Comparison of ENCODE assay signal across 1 cellular context in the genomic region with DNA sequence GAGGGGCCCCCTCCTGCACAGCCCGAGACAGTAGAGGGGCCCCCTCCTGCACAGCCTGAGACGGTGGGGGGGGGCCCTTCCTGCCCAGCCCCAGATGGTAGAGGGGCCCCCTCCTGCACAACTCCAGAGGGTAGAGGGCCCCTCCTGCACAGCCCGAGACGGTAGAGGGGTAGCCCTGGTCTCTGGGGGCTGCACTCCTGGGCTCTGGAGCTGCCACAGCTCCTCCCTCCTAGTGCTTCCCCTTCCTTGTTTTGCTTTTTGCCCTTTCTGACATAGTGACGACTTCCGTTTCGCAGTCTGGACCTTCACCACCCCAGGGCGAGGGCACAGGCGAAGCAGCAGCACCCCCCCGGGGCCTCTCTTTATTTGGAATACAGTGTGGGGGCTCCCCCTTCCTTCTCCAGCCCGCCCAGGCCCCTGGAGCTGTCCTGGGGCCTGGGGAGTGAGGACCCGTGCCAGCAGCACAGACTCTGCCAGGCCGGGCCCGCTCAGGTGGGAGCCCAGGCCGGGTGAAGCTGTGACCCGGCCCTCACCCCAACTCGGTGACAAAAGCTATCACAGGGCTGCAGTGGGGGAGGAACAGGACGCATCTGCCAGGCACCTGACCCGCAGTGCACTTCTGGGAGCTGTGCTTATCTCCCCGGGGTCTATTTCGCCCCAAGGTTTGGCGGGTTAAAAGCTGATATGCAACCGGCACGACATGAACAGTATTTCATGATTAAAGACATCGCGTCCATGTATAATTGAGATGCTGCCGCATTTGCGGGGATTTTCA.
TF ChIP-seq lines count a peak whose summit lies in the region.

No MANE protein-coding gene starts in this region.

TF ChIP-seq in K562, 482 proteins besides CTCF, POLR2A, EP300 and RAD21 (continued from another document and continues in another):
- TF ChIP-seq, protein P1, sequence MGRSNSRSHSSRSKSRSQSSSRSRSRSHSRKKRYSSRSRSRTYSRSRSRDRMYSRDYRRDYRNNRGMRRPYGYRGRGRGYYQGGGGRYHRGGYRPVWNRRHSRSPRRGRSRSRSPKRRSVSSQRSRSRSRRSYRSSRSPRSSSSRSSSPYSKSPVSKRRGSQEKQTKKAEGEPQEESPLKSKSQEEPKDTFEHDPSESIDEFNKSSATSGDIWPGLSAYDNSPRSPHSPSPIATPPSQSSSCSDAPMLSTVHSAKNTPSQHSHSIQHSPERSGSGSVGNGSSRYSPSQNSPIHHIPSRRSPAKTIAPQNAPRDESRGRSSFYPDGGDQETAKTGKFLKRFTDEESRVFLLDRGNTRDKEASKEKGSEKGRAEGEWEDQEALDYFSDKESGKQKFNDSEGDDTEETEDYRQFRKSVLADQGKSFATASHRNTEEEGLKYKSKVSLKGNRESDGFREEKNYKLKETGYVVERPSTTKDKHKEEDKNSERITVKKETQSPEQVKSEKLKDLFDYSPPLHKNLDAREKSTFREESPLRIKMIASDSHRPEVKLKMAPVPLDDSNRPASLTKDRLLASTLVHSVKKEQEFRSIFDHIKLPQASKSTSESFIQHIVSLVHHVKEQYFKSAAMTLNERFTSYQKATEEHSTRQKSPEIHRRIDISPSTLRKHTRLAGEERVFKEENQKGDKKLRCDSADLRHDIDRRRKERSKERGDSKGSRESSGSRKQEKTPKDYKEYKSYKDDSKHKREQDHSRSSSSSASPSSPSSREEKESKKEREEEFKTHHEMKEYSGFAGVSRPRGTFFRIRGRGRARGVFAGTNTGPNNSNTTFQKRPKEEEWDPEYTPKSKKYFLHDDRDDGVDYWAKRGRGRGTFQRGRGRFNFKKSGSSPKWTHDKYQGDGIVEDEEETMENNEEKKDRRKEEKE (IDR thresholded peaks at IDR 0.05; ENCODE audit: borderline replicate concordance in 1 of 2, control insufficient read depth in 1 of 2, low read depth in 2 of 2, low read length in 1 of 2) = 0 out of 4 replicates have a peak, but pooled peaks of 1 of the 2 experiments have one; percentile 18
- TF ChIP-seq CXXC5 (CRISPR knock-in tag; IDR thresholded peaks at IDR 0.05) (peak; percentile 97), L3MBTL2 (IDR thresholded peaks at IDR 0.05) (peak; percentile 52), POLR2AphosphoS5 (IDR thresholded peaks at IDR 0.05; ENCODE audit: control insufficient read depth, insufficient read depth, low read depth, low read length) (peak; percentile 86), MCM7 (IDR thresholded peaks at IDR 0.05) (no peak), SLC30A9 (CRISPR knock-in tag; IDR thresholded peaks at IDR 0.05) (no peak), NBN (IDR thresholded peaks at IDR 0.05; ENCODE audit: low read depth) (peak; percentile 58; the same call in 1 of the 2 replicates), PML (IDR thresholded peaks at IDR 0.05; ENCODE audit: low read length) (peak; percentile 65; the same call in 1 of the 2 replicates), BCOR (IDR thresholded peaks at IDR 0.05) (peak; percentile 68; the same call in 1 of the 2 replicates), MTA2 (IDR thresholded peaks at IDR 0.05; ENCODE audit: low read depth) (peak; percentile 78), MCM2 (IDR thresholded peaks at IDR 0.05; ENCODE audit: low read depth) (no peak), NCOA1 (IDR thresholded peaks at IDR 0.05; ENCODE audit: low read depth) (peak; percentile 68; the same call in 1 of the 2 replicates), TRIM24 (IDR thresholded peaks at IDR 0.05) (peak; percentile 82 to 88), ZSCAN32 (CRISPR knock-in tag; IDR thresholded peaks at IDR 0.05) (no peak), TBL1XR1 (IDR thresholded peaks at IDR 0.05; ENCODE audit: low read length in 2 of 2) (peak in 1 of 2 experiments; percentile 71; a peak in 2 of 4 replicates), FOSL1 (tag; conservative IDR thresholded peaks at IDR 0.05) (no peak), NR2C2 (CRISPR knock-in tag; IDR thresholded peaks at IDR 0.05) (no peak), NR2C2 (tag; IDR thresholded peaks at IDR 0.05) (peak; percentile 81), ZNF778 (CRISPR knock-in tag; IDR thresholded peaks at IDR 0.05) (no peak), ZBTB1 (CRISPR knock-in tag; IDR thresholded peaks at IDR 0.05; ENCODE audit: borderline replicate concordance, low read depth) (0 out of 2 replicates have a peak, but pooled peaks have one; percentile 22), NFE2 (IDR thresholded peaks at IDR 0.05; ENCODE audit: low read depth) (no peak), KLF13 (tag; IDR thresholded peaks at IDR 0.05; ENCODE audit: borderline replicate concordance, low read depth) (no peak), MYNN (IDR thresholded peaks at IDR 0.05) (peak; percentile 80), MYNN (CRISPR knock-in tag; IDR thresholded peaks at IDR 0.05) (no peak), RBM25 (IDR thresholded peaks at IDR 0.05; ENCODE audit: low read depth, low read length, severe bottlenecking) (no peak), PCBP1 (IDR thresholded peaks at IDR 0.05; ENCODE audit: low read depth, low read length, poor library complexity, severe bottlenecking) (no peak), GABPB1 (CRISPR knock-in tag; IDR thresholded peaks at IDR 0.05) (peak; percentile 83), PHF8 (IDR thresholded peaks at IDR 0.05; ENCODE audit: borderline replicate concordance, low read length) (peak; percentile 7; the same call in 1 of the 2 replicates), TAF9B (IDR thresholded peaks at IDR 0.05; ENCODE audit: partially characterized antibody) (no peak), HDAC2 (IDR thresholded peaks at IDR 0.05) (peak; percentile 63; the same call in 1 of the 2 replicates), PPARD (CRISPR knock-in tag; IDR thresholded peaks at IDR 0.05) (no peak), PURB (CRISPR knock-in tag; IDR thresholded peaks at IDR 0.05; ENCODE audit: low read depth) (no peak)
- TF ChIP-seq, protein P2, sequence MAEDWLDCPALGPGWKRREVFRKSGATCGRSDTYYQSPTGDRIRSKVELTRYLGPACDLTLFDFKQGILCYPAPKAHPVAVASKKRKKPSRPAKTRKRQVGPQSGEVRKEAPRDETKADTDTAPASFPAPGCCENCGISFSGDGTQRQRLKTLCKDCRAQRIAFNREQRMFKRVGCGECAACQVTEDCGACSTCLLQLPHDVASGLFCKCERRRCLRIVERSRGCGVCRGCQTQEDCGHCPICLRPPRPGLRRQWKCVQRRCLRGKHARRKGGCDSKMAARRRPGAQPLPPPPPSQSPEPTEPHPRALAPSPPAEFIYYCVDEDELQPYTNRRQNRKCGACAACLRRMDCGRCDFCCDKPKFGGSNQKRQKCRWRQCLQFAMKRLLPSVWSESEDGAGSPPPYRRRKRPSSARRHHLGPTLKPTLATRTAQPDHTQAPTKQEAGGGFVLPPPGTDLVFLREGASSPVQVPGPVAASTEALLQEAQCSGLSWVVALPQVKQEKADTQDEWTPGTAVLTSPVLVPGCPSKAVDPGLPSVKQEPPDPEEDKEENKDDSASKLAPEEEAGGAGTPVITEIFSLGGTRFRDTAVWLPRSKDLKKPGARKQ (CRISPR knock-in tag; IDR thresholded peaks at IDR 0.05) = no peak
- TF ChIP-seq, protein P3, sequence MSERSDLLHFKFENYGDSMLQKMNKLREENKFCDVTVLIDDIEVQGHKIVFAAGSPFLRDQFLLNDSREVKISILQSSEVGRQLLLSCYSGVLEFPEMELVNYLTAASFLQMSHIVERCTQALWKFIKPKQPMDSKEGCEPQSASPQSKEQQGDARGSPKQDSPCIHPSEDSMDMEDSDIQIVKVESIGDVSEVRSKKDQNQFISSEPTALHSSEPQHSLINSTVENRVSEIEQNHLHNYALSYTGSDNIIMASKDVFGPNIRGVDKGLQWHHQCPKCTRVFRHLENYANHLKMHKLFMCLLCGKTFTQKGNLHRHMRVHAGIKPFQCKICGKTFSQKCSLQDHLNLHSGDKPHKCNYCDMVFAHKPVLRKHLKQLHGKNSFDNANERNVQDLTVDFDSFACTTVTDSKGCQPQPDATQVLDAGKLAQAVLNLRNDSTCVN (CRISPR knock-in tag; IDR thresholded peaks at IDR 0.05) = no peak
- TF ChIP-seq, protein P4, sequence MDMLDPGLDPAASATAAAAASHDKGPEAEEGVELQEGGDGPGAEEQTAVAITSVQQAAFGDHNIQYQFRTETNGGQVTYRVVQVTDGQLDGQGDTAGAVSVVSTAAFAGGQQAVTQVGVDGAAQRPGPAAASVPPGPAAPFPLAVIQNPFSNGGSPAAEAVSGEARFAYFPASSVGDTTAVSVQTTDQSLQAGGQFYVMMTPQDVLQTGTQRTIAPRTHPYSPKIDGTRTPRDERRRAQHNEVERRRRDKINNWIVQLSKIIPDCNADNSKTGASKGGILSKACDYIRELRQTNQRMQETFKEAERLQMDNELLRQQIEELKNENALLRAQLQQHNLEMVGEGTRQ (CRISPR knock-in tag; IDR thresholded peaks at IDR 0.05) = peak; percentile 56
- TF ChIP-seq, protein P5, sequence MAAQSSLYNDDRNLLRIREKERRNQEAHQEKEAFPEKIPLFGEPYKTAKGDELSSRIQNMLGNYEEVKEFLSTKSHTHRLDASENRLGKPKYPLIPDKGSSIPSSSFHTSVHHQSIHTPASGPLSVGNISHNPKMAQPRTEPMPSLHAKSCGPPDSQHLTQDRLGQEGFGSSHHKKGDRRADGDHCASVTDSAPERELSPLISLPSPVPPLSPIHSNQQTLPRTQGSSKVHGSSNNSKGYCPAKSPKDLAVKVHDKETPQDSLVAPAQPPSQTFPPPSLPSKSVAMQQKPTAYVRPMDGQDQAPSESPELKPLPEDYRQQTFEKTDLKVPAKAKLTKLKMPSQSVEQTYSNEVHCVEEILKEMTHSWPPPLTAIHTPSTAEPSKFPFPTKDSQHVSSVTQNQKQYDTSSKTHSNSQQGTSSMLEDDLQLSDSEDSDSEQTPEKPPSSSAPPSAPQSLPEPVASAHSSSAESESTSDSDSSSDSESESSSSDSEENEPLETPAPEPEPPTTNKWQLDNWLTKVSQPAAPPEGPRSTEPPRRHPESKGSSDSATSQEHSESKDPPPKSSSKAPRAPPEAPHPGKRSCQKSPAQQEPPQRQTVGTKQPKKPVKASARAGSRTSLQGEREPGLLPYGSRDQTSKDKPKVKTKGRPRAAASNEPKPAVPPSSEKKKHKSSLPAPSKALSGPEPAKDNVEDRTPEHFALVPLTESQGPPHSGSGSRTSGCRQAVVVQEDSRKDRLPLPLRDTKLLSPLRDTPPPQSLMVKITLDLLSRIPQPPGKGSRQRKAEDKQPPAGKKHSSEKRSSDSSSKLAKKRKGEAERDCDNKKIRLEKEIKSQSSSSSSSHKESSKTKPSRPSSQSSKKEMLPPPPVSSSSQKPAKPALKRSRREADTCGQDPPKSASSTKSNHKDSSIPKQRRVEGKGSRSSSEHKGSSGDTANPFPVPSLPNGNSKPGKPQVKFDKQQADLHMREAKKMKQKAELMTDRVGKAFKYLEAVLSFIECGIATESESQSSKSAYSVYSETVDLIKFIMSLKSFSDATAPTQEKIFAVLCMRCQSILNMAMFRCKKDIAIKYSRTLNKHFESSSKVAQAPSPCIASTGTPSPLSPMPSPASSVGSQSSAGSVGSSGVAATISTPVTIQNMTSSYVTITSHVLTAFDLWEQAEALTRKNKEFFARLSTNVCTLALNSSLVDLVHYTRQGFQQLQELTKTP (IDR thresholded peaks at IDR 0.05; ENCODE audit: low read depth in 1 of 2, partially characterized antibody in 2 of 2) = peak in 1 of 2 experiments; percentile 25
- TF ChIP-seq, protein P6, sequence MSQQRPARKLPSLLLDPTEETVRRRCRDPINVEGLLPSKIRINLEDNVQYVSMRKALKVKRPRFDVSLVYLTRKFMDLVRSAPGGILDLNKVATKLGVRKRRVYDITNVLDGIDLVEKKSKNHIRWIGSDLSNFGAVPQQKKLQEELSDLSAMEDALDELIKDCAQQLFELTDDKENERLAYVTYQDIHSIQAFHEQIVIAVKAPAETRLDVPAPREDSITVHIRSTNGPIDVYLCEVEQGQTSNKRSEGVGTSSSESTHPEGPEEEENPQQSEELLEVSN (IDR thresholded peaks at IDR 0.05; ENCODE audit: borderline replicate concordance in 1 of 2, extremely low read depth in 1 of 2, insufficient read depth in 1 of 2, insufficient read length in 1 of 2, low read depth in 1 of 2, low read length in 1 of 2, poor library complexity in 1 of 2, severe bottlenecking in 1 of 2) = peak; percentile 45 to 77
- TF ChIP-seq, protein P7, sequence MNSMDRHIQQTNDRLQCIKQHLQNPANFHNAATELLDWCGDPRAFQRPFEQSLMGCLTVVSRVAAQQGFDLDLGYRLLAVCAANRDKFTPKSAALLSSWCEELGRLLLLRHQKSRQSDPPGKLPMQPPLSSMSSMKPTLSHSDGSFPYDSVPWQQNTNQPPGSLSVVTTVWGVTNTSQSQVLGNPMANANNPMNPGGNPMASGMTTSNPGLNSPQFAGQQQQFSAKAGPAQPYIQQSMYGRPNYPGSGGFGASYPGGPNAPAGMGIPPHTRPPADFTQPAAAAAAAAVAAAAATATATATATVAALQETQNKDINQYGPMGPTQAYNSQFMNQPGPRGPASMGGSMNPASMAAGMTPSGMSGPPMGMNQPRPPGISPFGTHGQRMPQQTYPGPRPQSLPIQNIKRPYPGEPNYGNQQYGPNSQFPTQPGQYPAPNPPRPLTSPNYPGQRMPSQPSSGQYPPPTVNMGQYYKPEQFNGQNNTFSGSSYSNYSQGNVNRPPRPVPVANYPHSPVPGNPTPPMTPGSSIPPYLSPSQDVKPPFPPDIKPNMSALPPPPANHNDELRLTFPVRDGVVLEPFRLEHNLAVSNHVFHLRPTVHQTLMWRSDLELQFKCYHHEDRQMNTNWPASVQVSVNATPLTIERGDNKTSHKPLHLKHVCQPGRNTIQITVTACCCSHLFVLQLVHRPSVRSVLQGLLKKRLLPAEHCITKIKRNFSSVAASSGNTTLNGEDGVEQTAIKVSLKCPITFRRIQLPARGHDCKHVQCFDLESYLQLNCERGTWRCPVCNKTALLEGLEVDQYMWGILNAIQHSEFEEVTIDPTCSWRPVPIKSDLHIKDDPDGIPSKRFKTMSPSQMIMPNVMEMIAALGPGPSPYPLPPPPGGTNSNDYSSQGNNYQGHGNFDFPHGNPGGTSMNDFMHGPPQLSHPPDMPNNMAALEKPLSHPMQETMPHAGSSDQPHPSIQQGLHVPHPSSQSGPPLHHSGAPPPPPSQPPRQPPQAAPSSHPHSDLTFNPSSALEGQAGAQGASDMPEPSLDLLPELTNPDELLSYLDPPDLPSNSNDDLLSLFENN (IDR thresholded peaks at IDR 0.05; ENCODE audit: low read depth in 2 of 2, low read length in 2 of 2) = peak in 1 of 2 experiments; percentile 85; a peak in 2 of 4 replicates
- TF ChIP-seq, protein P8, sequence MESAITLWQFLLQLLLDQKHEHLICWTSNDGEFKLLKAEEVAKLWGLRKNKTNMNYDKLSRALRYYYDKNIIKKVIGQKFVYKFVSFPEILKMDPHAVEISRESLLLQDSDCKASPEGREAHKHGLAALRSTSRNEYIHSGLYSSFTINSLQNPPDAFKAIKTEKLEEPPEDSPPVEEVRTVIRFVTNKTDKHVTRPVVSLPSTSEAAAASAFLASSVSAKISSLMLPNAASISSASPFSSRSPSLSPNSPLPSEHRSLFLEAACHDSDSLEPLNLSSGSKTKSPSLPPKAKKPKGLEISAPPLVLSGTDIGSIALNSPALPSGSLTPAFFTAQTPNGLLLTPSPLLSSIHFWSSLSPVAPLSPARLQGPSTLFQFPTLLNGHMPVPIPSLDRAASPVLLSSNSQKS (CRISPR knock-in tag; IDR thresholded peaks at IDR 0.05) = no peak
- TF ChIP-seq, protein P9, sequence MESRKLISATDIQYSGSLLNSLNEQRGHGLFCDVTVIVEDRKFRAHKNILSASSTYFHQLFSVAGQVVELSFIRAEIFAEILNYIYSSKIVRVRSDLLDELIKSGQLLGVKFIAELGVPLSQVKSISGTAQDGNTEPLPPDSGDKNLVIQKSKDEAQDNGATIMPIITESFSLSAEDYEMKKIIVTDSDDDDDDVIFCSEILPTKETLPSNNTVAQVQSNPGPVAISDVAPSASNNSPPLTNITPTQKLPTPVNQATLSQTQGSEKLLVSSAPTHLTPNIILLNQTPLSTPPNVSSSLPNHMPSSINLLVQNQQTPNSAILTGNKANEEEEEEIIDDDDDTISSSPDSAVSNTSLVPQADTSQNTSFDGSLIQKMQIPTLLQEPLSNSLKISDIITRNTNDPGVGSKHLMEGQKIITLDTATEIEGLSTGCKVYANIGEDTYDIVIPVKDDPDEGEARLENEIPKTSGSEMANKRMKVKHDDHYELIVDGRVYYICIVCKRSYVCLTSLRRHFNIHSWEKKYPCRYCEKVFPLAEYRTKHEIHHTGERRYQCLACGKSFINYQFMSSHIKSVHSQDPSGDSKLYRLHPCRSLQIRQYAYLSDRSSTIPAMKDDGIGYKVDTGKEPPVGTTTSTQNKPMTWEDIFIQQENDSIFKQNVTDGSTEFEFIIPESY (CRISPR knock-in tag; IDR thresholded peaks at IDR 0.05) = no peak
